20 cellular contexts compared by ENCODE assay signal in genomic region chr2:129428086-129428660, GRCh38.
DNase-seq lines count a peak whose midpoint lies in the region; ATAC-seq, FAIRE-seq and TF ChIP-seq lines count a peak whose summit lies in the region.
"Had no signal": no experiment of that assay in that cellular context is flagged by ENCODE, and none has a peak within 500 bp of the region (broad histone marks: within the 10 kb centered on the region; RNA-seq: fewer than 3 reads in every experiment).

No MANE protein-coding gene starts in this region.

- no peaks in the 10 kb centered on the region for H3K79me2 ChIP-seq in OCI-LY1 (ENCODE audit: insufficient read depth, low read length)

- DNase-seq in DMS 273 (lab: John Stamatoyannopoulos, UW; ENCODE audit: unreplicated experiment) (peak; percentile 61), DMS 273 treated with DMSO at 0.1 percent for 48 hours (lab: John Stamatoyannopoulos, UW) (no peak), kidney (peak; percentile 24), sciatic nerve (ENCODE audit: low spot score) (no peak), KG1 (lab: John Stamatoyannopoulos, UW) (no peak), AML-193 (lab: John Stamatoyannopoulos, UW) (no peak)
- DNase-seq: DND-41, H9, KBM-7, NCI-H1436, NCI-H2029 treated with DMSO at 0.1 percent for 48 hours, NCI-H2171 treated with DMSO at 0.1 percent for 48 hours, NCI-H446 treated with DMSO at 0.1 percent for 48 hours, NCI-H774 had no signal

- no peak overlapping the region for H3K4me2 ChIP-seq in OCI-LY1 (ENCODE audit: low read length)

- H3K27ac ChIP-seq in OCI-LY1 (ENCODE audit: low read depth, low read length, poor library complexity, severe bottlenecking) (peak overlapping the region; percentile 76), kidney (ENCODE audit: low read depth in 2 of 2, low read length in 2 of 2) (no peak overlapping the region)
- H3K27ac ChIP-seq: 22Rv1 had no signal

- H3K9me3 ChIP-seq in OCI-LY1 (ENCODE audit: low read length) (no peaks in the 10 kb centered on the region), kidney (ENCODE audit: control insufficient read depth in 1 of 2, low read length in 2 of 2) (peaks cover 0 to 3% of the 10 kb centered on the region in 2 donors)

- no peak for FAIRE-seq in kidney (lab: Jason Lieb, UNC)
- FAIRE-seq: G401.6, GM19239, HepG2 had no signal

- H3K36me3 ChIP-seq in OCI-LY1 (ENCODE audit: insufficient read depth, low read length) (no peaks in the 10 kb centered on the region), kidney (ENCODE audit: control insufficient read depth in 1 of 2, insufficient read depth in 2 of 2, low read length in 2 of 2) (no peaks in the 10 kb centered on the region)

- H3K4me3 ChIP-seq in OCI-LY1 (ENCODE audit: low read depth, low read length, poor library complexity, severe bottlenecking) (no peak overlapping the region), kidney (ENCODE audit: low read length in 2 of 2) (no peak overlapping the region)

- H2AFZ ChIP-seq in OCI-LY1 (ENCODE audit: low read length): no peak overlapping the region; the same call in 1 of the 2 replicates

- H3K9ac ChIP-seq in OCI-LY1 (ENCODE audit: low read length) (no peak overlapping the region), kidney (ENCODE audit: low read length in 2 of 2) (no peak overlapping the region)

- H3K27me3 ChIP-seq in OCI-LY1 (ENCODE audit: insufficient read depth, low read length): no peaks in the 10 kb centered on the region

- intact Hi-C loops in kidney (cut with DNase I) (no loop called here), sciatic nerve (cut with DNase I) (no loop called here)

- no peaks in the 10 kb centered on the region for H3K9me2 ChIP-seq in OCI-LY1 (ENCODE audit: low read depth, low read length)

- H3K4me1 ChIP-seq in OCI-LY1 (ENCODE audit: insufficient read depth, low read length, severe bottlenecking) (peaks cover 11% of the 10 kb centered on the region), kidney (ENCODE audit: control insufficient read depth in 1 of 2, insufficient read depth in 1 of 2, low read depth in 1 of 2, low read length in 2 of 2) (no peaks in the 10 kb centered on the region)

- TF ChIP-seq CTCF in OCI-LY1 (IDR thresholded peaks at IDR 0.05; ENCODE audit: low read length): no peak
- TF ChIP-seq CTCF in kidney (IDR thresholded peaks at IDR 0.05; ENCODE audit: borderline replicate concordance, extremely low read depth, insufficient read depth): no peak

- H3F3A ChIP-seq in OCI-LY1 (ENCODE audit: insufficient read depth, low read length): no peaks in the 10 kb centered on the region

- ATAC-seq in GM19351 (IDR thresholded peaks at IDR 0.05; ENCODE audit: unreplicated experiment): no peak
- no peak for ATAC-seq in sciatic nerve
- ATAC-seq: HepG2 had no signal

- no peaks in the 10 kb centered on the region for H4K20me1 ChIP-seq in OCI-LY1 (ENCODE audit: insufficient read depth, low read length)

Comparison
In these comparisons a context has a peak if more than half of its experiments do, and no peak if none do; other contexts are left out.
1. DNase-seq: peak in DMS 273 (single experiment) and kidney (single experiment); none in DMS 273 treated with DMSO at 0.1 percent for 48 hours (single experiment), sciatic nerve (single experiment), KG1 (single experiment) and AML-193 (0 of 2).